In the genomic region with DNA sequence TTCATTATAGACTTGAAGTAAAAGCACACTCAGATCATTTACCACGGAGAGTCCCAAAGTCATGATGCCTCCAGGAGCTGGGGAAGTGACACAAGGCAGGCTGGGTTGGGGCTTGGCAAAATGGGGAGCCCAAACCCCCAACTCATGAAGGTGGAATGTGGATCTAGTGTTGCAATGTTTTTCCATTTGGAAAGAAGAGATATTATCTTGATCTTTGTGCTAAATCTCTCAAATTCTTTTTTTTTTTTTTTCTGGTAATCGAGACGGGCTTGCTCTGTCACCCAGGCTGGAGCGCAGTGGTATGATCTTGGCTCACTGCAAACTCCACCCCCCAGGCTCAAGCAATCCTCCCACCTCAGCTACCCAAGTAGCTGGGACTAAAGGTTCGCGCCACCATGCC, we compare ENCODE assay signal across 1 cellular context.
TF ChIP-seq lines count a peak whose summit lies in the region.

No MANE protein-coding gene starts in this region.

TF ChIP-seq in GM23338, 12 proteins besides CTCF, POLR2A, EP300 and RAD21 (continued from another document):
- no peak for TF ChIP-seq CREB1 (CRISPR knock-in tag; IDR thresholded peaks at IDR 0.05; ENCODE audit: low read depth)
- no peak for TF ChIP-seq POLR2AphosphoS5 (IDR thresholded peaks at IDR 0.05; ENCODE audit: low read depth)
